ENCODE assay signal across 8 cellular contexts in genomic region chr1:54547601-54548388, GRCh38. TPM values are rescaled to one million over a fixed set of nuclear protein-coding genes. Genes with fewer than 3 reads are reported as not detected.
DNase-seq lines count a peak whose midpoint lies in the region; ATAC-seq, FAIRE-seq and TF ChIP-seq lines count a peak whose summit lies in the region.

Gene ACOT11, plus strand, starts transcription at chr1:54548228. Its CDS starts 82 bp downstream, at chr1:54548310.

- no peak for TF ChIP-seq POLR2A in GM18505 (IDR thresholded peaks at IDR 0.05; ENCODE audit: borderline replicate concordance, extremely low read depth, insufficient read depth, insufficient read length)

- H3K9me3 ChIP-seq in hepatocyte (ENCODE audit: low read depth): no peaks in the 10 kb centered on the region

- no peaks in the 10 kb centered on the region for H3K36me3 ChIP-seq in hepatocyte (replicated peaks; ENCODE audit: insufficient read depth, low read depth)

- peak within 1 kb of the TSS; percentile 85 for H3K27ac ChIP-seq in hepatocyte

- DNase-seq in AG10803 (ENCODE audit: low read depth): peak; percentile 79
- peak; percentile 85 for DNase-seq in NCI-H1105 (lab: John Stamatoyannopoulos, UW)
- peak; percentile 57 for DNase-seq in astrocyte of the spinal cord (ENCODE audit: low read depth, low spot score)
- DNase-seq in hepatocyte (ENCODE audit: low spot score): peak; percentile 83
- DNase-seq in sciatic nerve (ENCODE audit: low spot score): peak; percentile 85
- no peak for DNase-seq in RCC 7860 (ENCODE audit: low spot score)

- no peaks in the 10 kb centered on the region for H4K20me1 ChIP-seq in hepatocyte (ENCODE audit: insufficient read depth, poor library complexity, severe bottlenecking)

- ATAC-seq in sciatic nerve (peak; percentile 95), GM18505 (IDR thresholded peaks at IDR 0.05; ENCODE audit: unreplicated experiment) (no peak), HG02642 (IDR thresholded peaks at IDR 0.05; ENCODE audit: poor library complexity, unreplicated experiment) (no peak)

- H3K79me2 ChIP-seq in hepatocyte: no peaks in the 10 kb centered on the region

- H3K4me1 ChIP-seq in hepatocyte (ENCODE audit: insufficient read depth): peaks cover 21% of the 10 kb centered on the region

- whole genome bisulfite sequencing in hepatocyte (ENCODE audit: low lambda C conversion rate, missing lambda C conversion rate): 49% methylated on average over 23 of the region's 25 CpGs

- no peak for FAIRE-seq in RCC 7860 (lab: Jason Lieb, UNC)

- H3K9me2 ChIP-seq in hepatocyte (replicated peaks; ENCODE audit: insufficient read depth): no peaks in the 10 kb centered on the region

- H3K27me3 ChIP-seq in hepatocyte: no peaks in the 10 kb centered on the region

- H3K4me2 ChIP-seq in hepatocyte: peak within 1 kb of the TSS; percentile 66

- peak; percentile 54 for TF ChIP-seq CTCF in AG10803 (conservative IDR thresholded peaks at IDR 0.05; ENCODE audit: low read length)
- peak; percentile 46 for TF ChIP-seq CTCF in astrocyte of the spinal cord (IDR thresholded peaks at IDR 0.05; ENCODE audit: low read depth, low read length)
- peak; percentile 56 for TF ChIP-seq CTCF in hepatocyte (IDR thresholded peaks at IDR 0.05; ENCODE audit: poor library complexity)

- intact Hi-C loops in sciatic nerve (cut with DNase I): no loop called here

- H2AFZ ChIP-seq in hepatocyte: no peak within 1 kb of the TSS

- H3K4me3 ChIP-seq in AG10803 (ENCODE audit: low read length) (peak within 1 kb of the TSS; percentile 15), astrocyte of the spinal cord (ENCODE audit: low read depth, low read length) (no peak within 1 kb of the TSS), hepatocyte (no peak within 1 kb of the TSS)

- in situ Hi-C loops in astrocyte of the spinal cord (cut with HindIII; ENCODE audit: low sequenced_read_pairs): no loop called here

RNA-seq across cellular contexts. Expression of gene ACOT11, which starts in this region (rescaled TPM):
- total RNA-seq in hepatocyte (6.7 and 13.8 TPM in 2 replicates), sciatic nerve (11.9 TPM)
- 9.3 and 20.0 TPM in 2 replicates for polyA plus RNA-seq in hepatocyte
